7 cellular contexts compared by ENCODE assay signal in genomic region chr17:46600767-46601166, GRCh38. TPM values are rescaled to one million over a fixed set of nuclear protein-coding genes. Genes with fewer than 3 reads are reported as not detected.
A peak's percentile ranks its signal among the peaks of the same experiment; 100 is the strongest.
DNase-seq lines count a peak whose midpoint lies in the region; ATAC-seq, FAIRE-seq and TF ChIP-seq lines count a peak whose summit lies in the region.
"Not testable (repeated sequence)": the region's sequence is repeated elsewhere in the genome, so short reads cannot be mapped to it uniquely, and the experiment has no call there.

No MANE protein-coding gene starts in this region.

- H3K27me3 Mint-ChIP-seq in activated CD8-positive, alpha-beta T cell treated with anti-CD3 and anti-CD28 coated beads for 36 hours = not testable (repeated sequence)

- not testable (repeated sequence) for TF ChIP-seq CTCF in A549 (IDR thresholded peaks at IDR 0.05); RWPE2 (IDR thresholded peaks at IDR 0.05; ENCODE audit: poor library complexity, severe bottlenecking); activated CD8-positive, alpha-beta T cell treated with anti-CD3 and anti-CD28 coated beads for 36 hours (IDR thresholded peaks at IDR 0.05); mucosa of descending colon (IDR thresholded peaks at IDR 0.05)

- not testable (repeated sequence) for H3K27ac Mint-ChIP-seq in activated CD8-positive, alpha-beta T cell treated with anti-CD3 and anti-CD28 coated beads for 36 hours; activated naive CD4-positive, alpha-beta T cell treated with anti-CD3 and anti-CD28 coated beads, Interleukin-2, amount 50 U/mL, for 72 hours

- not testable (repeated sequence) for H3K27me3 ChIP-seq in RWPE2 (ENCODE audit: insufficient read depth, poor library complexity, severe bottlenecking)

- not testable (repeated sequence) for H3K4me3 ChIP-seq in A549; RWPE2 (ENCODE audit: severe bottlenecking); mucosa of descending colon

- not testable (repeated sequence) for DNase-seq in A549 (ENCODE audit: low read depth in 1 of 2, low spot score in 1 of 2); GM12892 (ENCODE audit: insufficient read length); RWPE2 (ENCODE audit: low spot score); activated CD8-positive, alpha-beta T cell treated with anti-CD3 and anti-CD28 coated beads for 36 hours; activated naive CD4-positive, alpha-beta T cell treated with anti-CD3 and anti-CD28 coated beads, Interleukin-2, amount 50 U/mL, for 72 hours (ENCODE audit: low spot score in 2 of 2); mucosa of descending colon

- not testable (repeated sequence) for H3K36me3 Mint-ChIP-seq in activated CD8-positive, alpha-beta T cell treated with anti-CD3 and anti-CD28 coated beads for 36 hours (ENCODE audit: low read depth); activated naive CD4-positive, alpha-beta T cell treated with anti-CD3 and anti-CD28 coated beads, Interleukin-2, amount 50 U/mL, for 72 hours

- not testable (repeated sequence) for TF ChIP-seq EP300 in A549 (IDR thresholded peaks at IDR 0.05)

- peak; percentile 13 for FAIRE-seq in A549 (lab: Jason Lieb, UNC)
- FAIRE-seq in GM12892 (lab: Jason Lieb, UNC) = peak; percentile 96

- not testable (repeated sequence) for H3K4me1 ChIP-seq in A549; RWPE2 (ENCODE audit: insufficient read depth, poor library complexity, severe bottlenecking); mucosa of descending colon (ENCODE audit: low read depth)

- H3K9me3 Mint-ChIP-seq in activated CD8-positive, alpha-beta T cell treated with anti-CD3 and anti-CD28 coated beads for 36 hours; activated naive CD4-positive, alpha-beta T cell treated with anti-CD3 and anti-CD28 coated beads, Interleukin-2, amount 50 U/mL, for 72 hours: not testable (repeated sequence)

- POLR2A ChIA-PET in A549 (lab: Yijun Ruan, JAX); activated CD8-positive, alpha-beta T cell treated with anti-CD3 and anti-CD28 coated beads for 36 hours (lab: Charles Lee): not testable (repeated sequence)

- H3K9me3 ChIP-seq in A549; RWPE2 (ENCODE audit: severe bottlenecking); mucosa of descending colon: not testable (repeated sequence)

- not testable (repeated sequence) for H3K27ac ChIP-seq in A549; RWPE2 (ENCODE audit: poor library complexity, severe bottlenecking)

- not testable (repeated sequence) for H3K36me3 ChIP-seq in RWPE2 (ENCODE audit: low read depth); mucosa of descending colon (ENCODE audit: low read depth)

- TF ChIP-seq POLR2A in A549 (IDR thresholded peaks at IDR 0.05; ENCODE audit: low read length); GM12892 (IDR thresholded peaks at IDR 0.05; ENCODE audit: low read depth, low read length): not testable (repeated sequence)

- ATAC-seq in A549 = not testable (repeated sequence)
- ATAC-seq in RWPE2 (ENCODE audit: low read depth) (peak; percentile 73), esophagus mucosa (peak; percentile 98), mucosa of descending colon (peak; percentile 24)
- ATAC-seq in activated CD8-positive, alpha-beta T cell treated with anti-CD3 and anti-CD28 coated beads for 36 hours = peak; percentile 40
- ATAC-seq in activated naive CD4-positive, alpha-beta T cell treated with anti-CD3 and anti-CD28 coated beads, Interleukin-2, amount 50 U/mL, for 72 hours = peak; percentile 29 to 43

- CTCF ChIA-PET in A549 (lab: Yijun Ruan, JAX); activated CD8-positive, alpha-beta T cell treated with anti-CD3 and anti-CD28 coated beads for 36 hours (lab: Charles Lee): not testable (repeated sequence)

- not testable (repeated sequence) for H3K4me3 Mint-ChIP-seq in activated CD8-positive, alpha-beta T cell treated with anti-CD3 and anti-CD28 coated beads for 36 hours

- intact Hi-C loops in activated CD8-positive, alpha-beta T cell treated with anti-CD3 and anti-CD28 coated beads for 36 hours (cut with micrococcal nuclease); mucosa of descending colon (cut with DNase I, micrococcal nuclease): not testable (repeated sequence)

- not testable (repeated sequence) for H3K4me1 Mint-ChIP-seq in activated CD8-positive, alpha-beta T cell treated with anti-CD3 and anti-CD28 coated beads for 36 hours (ENCODE audit: low read depth)

- no CpG with 5 or more reads among the region's 3 CpGs for WGBS in A549 (ENCODE audit: missing lambda C conversion rate)

- not testable (repeated sequence) for TF ChIP-seq RAD21 in A549 (conservative IDR thresholded peaks at IDR 0.05 in 1 of 2, IDR thresholded peaks at IDR 0.05 in 1 of 2)

- H3K4me2 ChIP-seq in A549 = not testable (repeated sequence)

RNA-seq across cellular contexts. Expression of gene NSF, which starts 10.3 kb away (rescaled TPM):
- polyA plus RNA-seq in A549 (2011; rRNA removed) (61.2 and 63.1 TPM in 2 replicates), A549 (2017; fragmentation: RNase III; extraction: RNeasy Plus Mini Kit Qiagen cat#74134 plus additional on column Dnase treatment) (30.1 to 31.4 TPM (median 31.0 TPM) in 3 replicates)
- 15.2 and 17.1 TPM in 2 replicates for polyA plus RNA-seq in A549 (2012; cell fraction: cytosol; rRNA removed)
- 11.6 and 14.1 TPM in 2 replicates for polyA plus RNA-seq in A549 (2012; cell fraction: nucleus; rRNA removed)
- 41.3 and 45.7 TPM in 2 replicates for polyA minus RNA-seq in A549 (2011; rRNA and poly(A)+ RNA removed)
- 12.1 TPM for polyA plus RNA-seq in GM12892 (2012; ENCODE audit: missing spikeins)
- total RNA-seq in activated CD8-positive, alpha-beta T cell treated with anti-CD3 and anti-CD28 coated beads for 36 hours = 10 to 100 TPM; 41.4 to 46.2 TPM
- 10 to 100 TPM; 24.1 to 94.1 TPM for total RNA-seq in activated naive CD4-positive, alpha-beta T cell treated with anti-CD3 and anti-CD28 coated beads, Interleukin-2, amount 50 U/mL, for 72 hours
- total RNA-seq in esophagus mucosa (41.8 TPM), mucosa of descending colon (10 to 100 TPM; 68.5 to 95.4 (median 69.3) TPM)

RNA-seq across cellular contexts. Expression of gene ARL17A, which starts 21.3 kb away (rescaled TPM):
- 18.6 and 20.5 TPM in 2 replicates for polyA plus RNA-seq in A549 (2011; rRNA removed)
- polyA plus RNA-seq in A549 (2012; cell fraction: cytosol; rRNA removed) = 11.1 and 11.8 TPM in 2 replicates
- polyA plus RNA-seq in A549 (2012; cell fraction: nucleus; rRNA removed) = 35.7 and 36.3 TPM in 2 replicates
- 9.3 to 10.0 TPM (median 9.3 TPM) in 3 replicates for polyA plus RNA-seq in A549 (2017; fragmentation: RNase III; extraction: RNeasy Plus Mini Kit Qiagen cat#74134 plus additional on column Dnase treatment)
- 51.7 and 52.8 TPM in 2 replicates for polyA minus RNA-seq in A549 (2011; rRNA and poly(A)+ RNA removed)
- 20.9 TPM for polyA plus RNA-seq in GM12892 (2012; ENCODE audit: missing spikeins)
- total RNA-seq in activated CD8-positive, alpha-beta T cell treated with anti-CD3 and anti-CD28 coated beads for 36 hours = 10 to 100 TPM; 25.0 to 26.1 TPM
- total RNA-seq in activated naive CD4-positive, alpha-beta T cell treated with anti-CD3 and anti-CD28 coated beads, Interleukin-2, amount 50 U/mL, for 72 hours = 10 to 100 TPM; 20.6 to 27.9 TPM
- 8.6 TPM for total RNA-seq in esophagus mucosa
- 10 to 100 TPM; 22.5 to 29.0 (median 24.1) TPM for total RNA-seq in mucosa of descending colon
